7 cellular contexts compared by ENCODE assay signal in the genomic region with DNA sequence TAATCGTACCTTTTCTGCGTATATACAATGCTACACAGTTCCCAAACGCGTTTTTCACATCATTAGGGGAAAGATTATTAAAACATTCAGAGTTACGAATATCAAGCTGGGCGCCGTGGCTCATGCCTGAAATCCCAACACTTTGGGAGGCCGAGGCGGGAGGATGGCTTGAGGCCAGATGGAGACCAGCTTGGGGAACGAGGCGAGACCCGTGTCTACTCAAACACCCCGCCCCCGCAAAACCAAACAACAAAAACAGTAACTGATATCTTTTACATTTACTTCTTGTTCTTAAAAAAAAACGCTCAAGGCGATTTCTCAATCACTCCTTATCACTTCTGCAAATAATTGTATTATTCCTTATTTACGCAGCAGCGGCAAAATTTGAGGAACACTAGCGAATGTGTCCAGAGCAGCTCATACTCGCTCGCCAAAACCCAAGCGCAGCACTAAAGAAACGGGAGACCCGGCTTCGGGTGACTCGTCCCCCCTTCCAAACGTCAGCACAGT. TPM values are rescaled to one million over a fixed set of nuclear protein-coding genes. Genes with fewer than 3 reads are reported as not detected.
DNase-seq lines count a peak whose midpoint lies in the region; ATAC-seq, FAIRE-seq and TF ChIP-seq lines count a peak whose summit lies in the region.

No MANE protein-coding gene starts in this region.

- peaks cover 2% of the 10 kb centered on the region for H3K27me3 Mint-ChIP-seq in IgD-negative memory B cell

- 18% methylated on average over 27 of the region's 27 CpGs for WGBS in thymus

- peaks cover 11% of the 10 kb centered on the region for H3K36me3 ChIP-seq in thymus (ENCODE audit: control insufficient read depth, insufficient read depth)

- peaks cover 24 to 40% (median 36%) of the 10 kb centered on the region in 3 donors for H3K4me1 Mint-ChIP-seq in IgD-negative memory B cell

- H3K9me3 Mint-ChIP-seq in IgD-negative memory B cell = no peaks in the 10 kb centered on the region

- peak overlapping the region; percentile 98 for H3K4me3 ChIP-seq in astrocyte of the spinal cord (ENCODE audit: low read depth, low read length)
- H3K4me3 ChIP-seq in thymus (ENCODE audit: low read length) = peak overlapping the region; percentile 96

- H3K4me1 ChIP-seq in thymus (ENCODE audit: control insufficient read depth, insufficient read depth, low read length) = peaks cover 6% of the 10 kb centered on the region

- no peak for FAIRE-seq in HTR-8/SVneo (lab: Jason Lieb, UNC)

- peak overlapping the region; percentile 94 to 99 (median 96) for H3K4me3 Mint-ChIP-seq in IgD-negative memory B cell

- H3K36me3 Mint-ChIP-seq in IgD-negative memory B cell = peaks cover 4% of the 10 kb centered on the region

- in situ Hi-C loops in astrocyte of the spinal cord (cut with HindIII; ENCODE audit: low sequenced_read_pairs) = no loop called here

- H3K9me3 ChIP-seq in thymus (ENCODE audit: control insufficient read depth) = no peaks in the 10 kb centered on the region

- DNase-seq in astrocyte of the spinal cord (ENCODE audit: low read depth, low spot score) = no peak
- DNase-seq in HTR-8/SVneo (ENCODE audit: insufficient read length, low spot score) = no peak

- TF ChIP-seq CTCF in astrocyte of the spinal cord (IDR thresholded peaks at IDR 0.05; ENCODE audit: low read depth, low read length) = no peak

- no peaks in the 10 kb centered on the region for H3K27me3 ChIP-seq in layer of hippocampus (ENCODE audit: control insufficient read depth, insufficient read depth, low read length)
- no peaks in the 10 kb centered on the region for H3K27me3 ChIP-seq in thymus (ENCODE audit: control insufficient read depth, insufficient read depth)

- H3K27ac ChIP-seq in layer of hippocampus (ENCODE audit: low read depth, low read length) (peak overlapping the region; percentile 97), thymus (ENCODE audit: low read depth) (peak overlapping the region; percentile 98)

- ATAC-seq in HG03108 (IDR thresholded peaks at IDR 0.05; ENCODE audit: unreplicated experiment) (no peak), HG03045 (IDR thresholded peaks at IDR 0.05; ENCODE audit: unreplicated experiment) (no peak)

- peak overlapping the region; percentile 95 to 100 (median 98) for H3K27ac Mint-ChIP-seq in IgD-negative memory B cell

RNA-seq across cellular contexts. Expression of a gene that starts 1.2 kb away (rescaled TPM):
- polyA plus RNA-seq in IgD-negative memory B cell (13.8 TPM), thymus (19.8 TPM)

RNA-seq across cellular contexts. Expression of a gene that starts 10.8 kb away (rescaled TPM):
- 1,110 TPM for polyA plus RNA-seq in IgD-negative memory B cell
- polyA plus RNA-seq in thymus = 3,832 TPM

RNA-seq across cellular contexts. Expression of a gene that starts 48.6 kb away (rescaled TPM):
- polyA plus RNA-seq in IgD-negative memory B cell (6.1 TPM), thymus (4.5 TPM)
